Comparison of ENCODE assay signal across 1 cellular context in the genomic region with DNA sequence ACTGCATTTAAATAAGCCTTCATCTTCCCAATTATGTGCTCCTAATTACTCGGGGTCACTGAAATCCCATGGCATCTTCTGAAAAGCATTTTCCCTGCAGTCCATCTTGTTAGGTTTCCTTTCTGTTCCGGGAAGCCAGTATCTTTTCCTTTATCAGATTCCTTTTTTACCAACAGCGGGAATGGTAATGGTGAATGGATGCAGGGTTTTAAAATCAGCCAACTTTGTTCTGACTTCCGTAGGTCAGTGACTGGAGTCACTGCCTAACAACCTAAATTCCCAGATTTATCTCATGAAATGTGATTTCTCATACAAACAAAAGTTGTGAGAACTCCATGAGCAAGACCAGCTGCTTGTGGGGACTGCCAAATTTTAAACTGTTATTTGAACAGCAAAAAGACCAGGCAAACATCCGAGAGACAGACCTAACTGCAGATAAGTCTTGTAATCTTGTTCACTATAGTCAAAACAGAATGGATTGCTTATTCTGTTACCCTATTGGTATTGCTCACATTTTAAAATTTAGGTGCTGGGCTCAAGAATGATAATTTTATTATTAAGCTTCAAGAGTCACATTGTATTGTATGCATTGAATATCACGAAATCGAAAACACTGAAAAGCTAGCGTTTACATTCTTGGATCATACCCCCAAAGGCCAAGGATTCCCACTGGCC.
TF ChIP-seq lines count a peak whose summit lies in the region.

No MANE protein-coding gene starts in this region.

TF ChIP-seq in WTC11, 78 proteins besides CTCF, POLR2A, EP300 and RAD21 (continued from another document):
- no peak for TF ChIP-seq CREB1 (CRISPR knock-in tag; IDR thresholded peaks at IDR 0.05)
